ENCODE assay signal across 24 cellular contexts in the genomic region with DNA sequence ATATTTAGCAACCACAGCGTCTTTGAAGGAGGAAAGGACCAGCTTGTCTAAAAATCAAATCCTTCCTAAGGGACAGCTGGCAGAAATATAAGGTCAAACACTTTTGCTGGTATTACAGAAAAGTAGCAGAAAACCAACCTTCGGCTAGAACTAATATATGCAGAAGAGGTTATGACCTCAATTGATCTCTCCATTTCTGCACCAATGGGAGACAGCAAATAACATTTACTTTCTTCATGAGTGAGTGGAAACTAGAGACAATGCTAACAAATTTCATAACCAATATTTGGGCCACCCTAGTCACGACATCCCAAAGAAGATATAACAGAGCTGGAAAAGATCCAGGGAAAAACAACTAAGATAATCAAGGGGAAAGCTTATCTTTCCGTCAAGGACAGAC.
"Had no signal": no experiment of that assay in that cellular context is flagged by ENCODE, and none has a peak within 500 bp of the region (broad histone marks: within the 10 kb centered on the region; RNA-seq: fewer than 3 reads in every experiment).

No MANE protein-coding gene starts in this region.

- H3K27ac ChIP-seq: WERI-Rb-1 had no signal

- H3K27ac Mint-ChIP-seq: activated CD4-positive, alpha-beta memory T cell treated with anti-CD3 and anti-CD28 coated beads, Interleukin-2, amount 10 ng/mL, durations not matched to agents 7 days and 5 days; activated CD4-positive, alpha-beta T cell treated with anti-CD3 and anti-CD28 coated beads for 36 hours; activated naive CD4-positive, alpha-beta T cell treated with anti-CD3 and anti-CD28 coated beads for 36 hours; activated naive CD8-positive, alpha-beta T cell; activated T-helper 17 cell treated with anti-CD3 and anti-CD28 coated beads, Interleukin-2, amount 50 U/mL, for 72 hours had no signal

- H3K9me3 ChIP-seq: SK-N-SH had no signal

- H3K4me1 Mint-ChIP-seq: activated CD4-positive, alpha-beta memory T cell treated with anti-CD3 and anti-CD28 coated beads, Interleukin-2, amount 10 ng/mL, durations not matched to agents 7 days and 5 days; activated CD4-positive, alpha-beta T cell treated with anti-CD3 and anti-CD28 coated beads for 36 hours; activated T-helper 17 cell treated with anti-CD3 and anti-CD28 coated beads, Interleukin-2, amount 50 U/mL, for 72 hours had no signal

- H3K27me3 Mint-ChIP-seq: activated naive CD8-positive, alpha-beta T cell had no signal

- H3K36me3 ChIP-seq: WERI-Rb-1 had no signal

- DNase-seq: activated CD4-positive, alpha-beta memory T cell treated with anti-CD3 and anti-CD28 coated beads, Interleukin-2, amount 10 ng/mL, durations not matched to agents 7 days and 5 days; activated CD4-positive, alpha-beta T cell treated with anti-CD3 and anti-CD28 coated beads for 36 hours; activated CD4-positive, alpha-beta T cell treated with anti-CD3 and anti-CD28 coated beads, Interleukin-2, amount 50 U/mL, for 1 hour; activated gamma-delta T cell; activated naive CD4-positive, alpha-beta T cell treated with anti-CD3 and anti-CD28 coated beads for 36 hours; activated T-cell treated with anti-CD3 and anti-CD28 coated beads for 4 hours; activated T-cell treated with anti-CD3 and anti-CD28 coated beads, Interleukin-2, amount 50 U/mL, for 48 hours; amygdala; cerebellar nuclear complex; Karpas-422; MM.1S; NCI-H146; NCI-H1930; NCI-H2171 treated with DMSO at 0.1 percent for 48 hours; NCI-H226; NCI-H526 treated with DMSO at 0.1 percent for 48 hours; NCI-H82; PC-3; SK-N-SH; T-helper 1 cell; WERI-Rb-1 had no signal

- H3K36me3 Mint-ChIP-seq: activated naive CD8-positive, alpha-beta T cell had no signal

- H3K4me3 ChIP-seq: K562 had no signal

- H3K9me3 Mint-ChIP-seq: activated CD4-positive, alpha-beta memory T cell treated with anti-CD3 and anti-CD28 coated beads, Interleukin-2, amount 10 ng/mL, durations not matched to agents 7 days and 5 days; activated naive CD4-positive, alpha-beta T cell treated with anti-CD3 and anti-CD28 coated beads for 36 hours; activated T-helper 17 cell treated with anti-CD3 and anti-CD28 coated beads, Interleukin-2, amount 50 U/mL, for 72 hours had no signal

- H3K4me3 Mint-ChIP-seq: activated CD4-positive, alpha-beta memory T cell treated with anti-CD3 and anti-CD28 coated beads, Interleukin-2, amount 10 ng/mL, durations not matched to agents 7 days and 5 days; activated CD4-positive, alpha-beta T cell treated with anti-CD3 and anti-CD28 coated beads for 36 hours; activated naive CD4-positive, alpha-beta T cell treated with anti-CD3 and anti-CD28 coated beads for 36 hours; activated naive CD8-positive, alpha-beta T cell; activated T-helper 17 cell treated with anti-CD3 and anti-CD28 coated beads, Interleukin-2, amount 50 U/mL, for 72 hours had no signal
